Comparison of ENCODE assay signal across 8 cellular contexts in genomic region chr7:47819054-47819920, GRCh38.
DNase-seq lines count a peak whose midpoint lies in the region; ATAC-seq, FAIRE-seq and TF ChIP-seq lines count a peak whose summit lies in the region.

No MANE protein-coding gene starts in this region.

- no peaks in the 10 kb centered on the region for H3K9me3 Mint-ChIP-seq in T-helper 2 cell treated with Interferon-gamma antibody and Interleukin-4, amounts not matched to agents 5 μg/mL and 100 μg/mL, for 36 hours

- FAIRE-seq in GM18507 (lab: Jason Lieb, UNC): peak; percentile 87

- DNase-seq in AG10803 (ENCODE audit: low read depth) (peak; percentile 74), GM18507 (ENCODE audit: extremely low spot score, insufficient read length, low read depth) (no peak), NB4 (ENCODE audit: low read depth) (peak; percentile 72), cerebellum (ENCODE audit: low spot score) (peak; percentile 71), left kidney (ENCODE audit: low read depth, low spot score) (peak; percentile 87)
- peak; percentile 20 for DNase-seq in T-helper 2 cell treated with Interferon-gamma antibody and Interleukin-4, amounts not matched to agents 5 μg/mL and 100 μg/mL, for 36 hours (ENCODE audit: low spot score)
- DNase-seq in stimulated activated CD8-positive, alpha-beta memory T cell treated with anti-CD3 and anti-CD28 coated beads, Interleukin-12 subunit alpha, Interleukin-12 subunit beta, amount 100 ng/mL, for 1 hour (ENCODE audit: low read depth): peak; percentile 12

- no peaks in the 10 kb centered on the region for H3K27me3 Mint-ChIP-seq in T-helper 2 cell treated with Interferon-gamma antibody and Interleukin-4, amounts not matched to agents 5 μg/mL and 100 μg/mL, for 36 hours (ENCODE audit: low read depth)

- ATAC-seq in GM19455 (IDR thresholded peaks at IDR 0.05; ENCODE audit: unreplicated experiment): no peak

- no peaks in the 10 kb centered on the region for H3K36me3 Mint-ChIP-seq in T-helper 2 cell treated with Interferon-gamma antibody and Interleukin-4, amounts not matched to agents 5 μg/mL and 100 μg/mL, for 36 hours (ENCODE audit: low read depth)

- H3K4me3 Mint-ChIP-seq in T-helper 2 cell treated with Interferon-gamma antibody and Interleukin-4, amounts not matched to agents 5 μg/mL and 100 μg/mL, for 36 hours: no peak overlapping the region

- no peak overlapping the region for H3K4me3 ChIP-seq in AG10803 (ENCODE audit: low read length)
- no peak overlapping the region for H3K4me3 ChIP-seq in NB4 (ENCODE audit: low read depth, low read length)

- TF ChIP-seq CTCF in AG10803 (conservative IDR thresholded peaks at IDR 0.05; ENCODE audit: low read length) (peak; percentile 99), NB4 (IDR thresholded peaks at IDR 0.05; ENCODE audit: low read depth, low read length) (peak; percentile 99)

- H3K27ac Mint-ChIP-seq in T-helper 2 cell treated with Interferon-gamma antibody and Interleukin-4, amounts not matched to agents 5 μg/mL and 100 μg/mL, for 36 hours: no peak overlapping the region

- TF ChIP-seq POLR2A in NB4 (IDR thresholded peaks at IDR 0.05; ENCODE audit: extremely low read depth, insufficient read length): no peak

- H3K4me1 Mint-ChIP-seq in T-helper 2 cell treated with Interferon-gamma antibody and Interleukin-4, amounts not matched to agents 5 μg/mL and 100 μg/mL, for 36 hours (ENCODE audit: low read depth): no peaks in the 10 kb centered on the region
